1 cellular context compared by ENCODE assay signal in the genomic region with DNA sequence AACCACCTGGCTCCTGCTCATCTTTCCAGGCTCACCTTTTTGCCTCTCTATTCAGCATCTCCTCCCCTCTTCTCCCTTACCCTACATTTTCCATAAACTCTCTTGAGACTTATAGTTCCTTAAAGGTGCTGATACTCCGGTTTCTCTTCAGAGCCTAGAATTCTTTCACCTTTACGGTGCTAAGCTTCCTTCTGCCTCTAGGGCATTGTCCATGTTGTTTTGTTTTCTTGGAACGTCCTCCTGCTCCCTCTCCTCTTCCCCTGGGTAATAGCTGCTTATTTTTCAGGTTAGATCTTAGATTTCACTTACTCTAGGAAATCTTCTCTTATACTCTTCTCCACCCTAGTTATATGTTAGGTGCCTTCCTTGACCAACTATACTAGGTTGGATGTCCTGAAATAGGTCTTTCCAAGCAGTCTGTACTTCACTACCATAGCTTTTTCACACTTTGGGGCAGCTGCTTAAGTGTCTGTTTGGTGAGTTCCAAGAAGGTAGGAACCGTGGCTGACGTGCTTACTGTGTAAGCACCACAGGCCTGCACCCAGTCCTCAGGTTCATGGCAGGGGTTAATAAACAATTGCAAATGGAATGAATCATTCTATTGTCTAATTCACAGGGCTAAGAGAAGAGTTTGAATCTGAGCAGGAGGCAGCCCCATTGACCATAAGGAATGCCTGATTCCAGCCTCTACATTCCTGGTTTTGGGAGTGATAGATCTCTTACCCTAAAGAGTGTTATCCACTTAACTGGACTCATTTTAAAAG.
TF ChIP-seq lines count a peak whose summit lies in the region.

No MANE protein-coding gene starts in this region.

TF ChIP-seq in GM23338, 12 proteins besides CTCF, POLR2A, EP300 and RAD21 (continued from another document):
- TF ChIP-seq, protein P1, sequence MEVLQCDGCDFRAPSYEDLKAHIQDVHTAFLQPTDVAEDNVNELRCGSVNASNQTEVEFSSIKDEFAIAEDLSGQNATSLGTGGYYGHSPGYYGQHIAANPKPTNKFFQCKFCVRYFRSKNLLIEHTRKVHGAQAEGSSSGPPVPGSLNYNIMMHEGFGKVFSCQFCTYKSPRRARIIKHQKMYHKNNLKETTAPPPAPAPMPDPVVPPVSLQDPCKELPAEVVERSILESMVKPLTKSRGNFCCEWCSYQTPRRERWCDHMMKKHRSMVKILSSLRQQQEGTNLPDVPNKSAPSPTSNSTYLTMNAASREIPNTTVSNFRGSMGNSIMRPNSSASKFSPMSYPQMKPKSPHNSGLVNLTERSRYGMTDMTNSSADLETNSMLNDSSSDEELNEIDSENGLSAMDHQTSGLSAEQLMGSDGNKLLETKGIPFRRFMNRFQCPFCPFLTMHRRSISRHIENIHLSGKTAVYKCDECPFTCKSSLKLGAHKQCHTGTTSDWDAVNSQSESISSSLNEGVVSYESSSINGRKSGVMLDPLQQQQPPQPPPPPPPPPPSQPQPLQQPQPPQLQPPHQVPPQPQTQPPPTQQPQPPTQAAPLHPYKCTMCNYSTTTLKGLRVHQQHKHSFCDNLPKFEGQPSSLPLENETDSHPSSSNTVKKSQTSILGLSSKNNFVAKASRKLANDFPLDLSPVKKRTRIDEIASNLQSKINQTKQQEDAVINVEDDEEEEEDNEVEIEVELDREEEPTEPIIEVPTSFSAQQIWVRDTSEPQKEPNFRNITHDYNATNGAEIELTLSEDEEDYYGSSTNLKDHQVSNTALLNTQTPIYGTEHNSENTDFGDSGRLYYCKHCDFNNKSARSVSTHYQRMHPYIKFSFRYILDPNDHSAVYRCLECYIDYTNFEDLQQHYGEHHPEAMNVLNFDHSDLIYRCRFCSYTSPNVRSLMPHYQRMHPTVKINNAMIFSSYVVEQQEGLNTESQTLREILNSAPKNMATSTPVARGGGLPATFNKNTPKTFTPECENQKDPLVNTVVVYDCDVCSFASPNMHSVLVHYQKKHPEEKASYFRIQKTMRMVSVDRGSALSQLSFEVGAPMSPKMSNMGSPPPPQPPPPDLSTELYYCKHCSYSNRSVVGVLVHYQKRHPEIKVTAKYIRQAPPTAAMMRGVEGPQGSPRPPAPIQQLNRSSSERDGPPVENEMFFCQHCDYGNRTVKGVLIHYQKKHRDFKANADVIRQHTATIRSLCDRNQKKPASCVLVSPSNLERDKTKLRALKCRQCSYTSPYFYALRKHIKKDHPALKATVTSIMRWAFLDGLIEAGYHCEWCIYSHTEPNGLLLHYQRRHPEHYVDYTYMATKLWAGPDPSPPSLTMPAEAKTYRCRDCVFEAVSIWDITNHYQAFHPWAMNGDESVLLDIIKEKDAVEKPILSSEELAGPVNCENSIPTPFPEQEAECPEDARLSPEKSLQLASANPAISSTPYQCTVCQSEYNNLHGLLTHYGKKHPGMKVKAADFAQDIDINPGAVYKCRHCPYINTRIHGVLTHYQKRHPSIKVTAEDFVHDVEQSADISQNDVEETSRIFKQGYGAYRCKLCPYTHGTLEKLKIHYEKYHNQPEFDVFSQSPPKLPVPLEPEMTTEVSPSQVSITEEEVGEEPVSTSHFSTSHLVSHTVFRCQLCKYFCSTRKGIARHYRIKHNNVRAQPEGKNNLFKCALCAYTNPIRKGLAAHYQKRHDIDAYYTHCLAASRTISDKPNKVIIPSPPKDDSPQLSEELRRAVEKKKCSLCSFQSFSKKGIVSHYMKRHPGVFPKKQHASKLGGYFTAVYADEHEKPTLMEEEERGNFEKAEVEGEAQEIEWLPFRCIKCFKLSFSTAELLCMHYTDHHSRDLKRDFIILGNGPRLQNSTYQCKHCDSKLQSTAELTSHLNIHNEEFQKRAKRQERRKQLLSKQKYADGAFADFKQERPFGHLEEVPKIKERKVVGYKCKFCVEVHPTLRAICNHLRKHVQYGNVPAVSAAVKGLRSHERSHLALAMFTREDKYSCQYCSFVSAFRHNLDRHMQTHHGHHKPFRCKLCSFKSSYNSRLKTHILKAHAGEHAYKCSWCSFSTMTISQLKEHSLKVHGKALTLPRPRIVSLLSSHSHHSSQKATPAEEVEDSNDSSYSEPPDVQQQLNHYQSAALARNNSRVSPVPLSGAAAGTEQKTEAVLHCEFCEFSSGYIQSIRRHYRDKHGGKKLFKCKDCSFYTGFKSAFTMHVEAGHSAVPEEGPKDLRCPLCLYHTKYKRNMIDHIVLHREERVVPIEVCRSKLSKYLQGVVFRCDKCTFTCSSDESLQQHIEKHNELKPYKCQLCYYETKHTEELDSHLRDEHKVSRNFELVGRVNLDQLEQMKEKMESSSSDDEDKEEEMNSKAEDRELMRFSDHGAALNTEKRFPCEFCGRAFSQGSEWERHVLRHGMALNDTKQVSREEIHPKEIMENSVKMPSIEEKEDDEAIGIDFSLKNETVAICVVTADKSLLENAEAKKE (CRISPR knock-in tag; IDR thresholded peaks at IDR 0.05) = 0 out of 2 replicates have a peak, but pooled peaks have one; percentile 34
